ENCODE assay signal across 15 cellular contexts in the genomic region with DNA sequence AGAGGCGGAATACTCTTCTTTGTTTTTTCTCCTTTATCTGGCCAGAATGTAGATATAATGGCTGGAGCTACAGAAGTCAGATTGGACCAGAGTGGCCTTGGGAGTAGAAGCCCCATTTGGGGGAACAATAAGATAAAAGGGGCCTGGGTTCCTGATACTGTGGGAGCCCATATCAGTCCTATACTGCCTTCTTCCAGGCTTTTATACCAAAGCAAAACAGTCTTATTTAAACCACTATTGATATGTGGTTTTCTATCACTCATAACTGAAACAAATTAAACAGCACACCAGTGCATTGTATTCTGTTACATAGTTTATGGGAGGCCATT. TPM values are rescaled to one million over a fixed set of nuclear protein-coding genes. Genes with fewer than 3 reads are reported as not detected.
DNase-seq lines count a peak whose midpoint lies in the region; ATAC-seq and TF ChIP-seq lines count a peak whose summit lies in the region.
"Had no signal": no experiment of that assay in that cellular context is flagged by ENCODE, and none has a peak within 500 bp of the region (broad histone marks: within the 10 kb centered on the region; RNA-seq: fewer than 3 reads in every experiment).

No MANE protein-coding gene starts in this region.

- ATAC-seq in left cardiac atrium (no peak), psoas muscle (no peak), aorta (ENCODE audit: low FRiP score) (no peak), HG02981 (IDR thresholded peaks at IDR 0.05; ENCODE audit: unreplicated experiment) (no peak)
- ATAC-seq: activated CD8-positive, alpha-beta T cell treated with anti-CD3 and anti-CD28 coated beads, Interleukin-2, amount 10 ng/mL, durations not matched to agents 7 days and 5 days had no signal

- H3K36me3 ChIP-seq in left ventricle myocardium inferior (no peaks in the 10 kb centered on the region), psoas muscle (ENCODE audit: insufficient read depth in 1 of 2, low read depth in 1 of 2) (no peaks in the 10 kb centered on the region), aorta (ENCODE audit: control insufficient read depth in 1 of 2, insufficient read depth in 2 of 2, low read length in 1 of 2) (no peaks in the 10 kb centered on the region)

- TF ChIP-seq CTCF in left ventricle myocardium inferior (IDR thresholded peaks at IDR 0.05; ENCODE audit: borderline replicate concordance) (no peak), epithelial cell of proximal tubule (conservative IDR thresholded peaks at IDR 0.05; ENCODE audit: low read depth, low read length) (no peak), psoas muscle (IDR thresholded peaks at IDR 0.05) (no peak)

- H3K27ac ChIP-seq in left ventricle myocardium inferior (replicated peaks) = peak overlapping the region; percentile 89
- H3K27ac ChIP-seq in psoas muscle = peak overlapping the region; percentile 51
- H3K27ac ChIP-seq in aorta (ENCODE audit: low read depth in 1 of 2, low read length in 2 of 2) = peak overlapping the region; percentile 39 to 75

- intact Hi-C loops in left ventricle myocardium inferior (cut with micrococcal nuclease) = no loop called here
- intact Hi-C loops in left cardiac atrium (cut with DNase I) = no loop called here
- intact Hi-C loops in psoas muscle (cut with DNase I) = no loop called here
- intact Hi-C loops in aorta (cut with DNase I) = no loop called here

- WGBS in psoas muscle, 3 donors = 92 to 100% (median 97%) methylated on average over 1 of the region's 1 CpG
- 97 to 100% methylated on average over 1 of the region's 1 CpG for WGBS in aorta, 2 donors

- peaks cover 63% of the 10 kb centered on the region for H3K4me1 ChIP-seq in left ventricle myocardium inferior
- H3K4me1 ChIP-seq in psoas muscle = peaks cover 19% of the 10 kb centered on the region
- peaks cover 4 to 6% of the 10 kb centered on the region in 2 donors for H3K4me1 ChIP-seq in aorta (ENCODE audit: control insufficient read depth in 1 of 2, insufficient read depth in 2 of 2, low read length in 2 of 2)

- no peaks in the 10 kb centered on the region for H3K27me3 ChIP-seq in left ventricle myocardium inferior (ENCODE audit: low read depth)
- no peaks in the 10 kb centered on the region for H3K27me3 ChIP-seq in psoas muscle (ENCODE audit: insufficient read depth in 3 of 3, low read length in 2 of 3)
- H3K27me3 ChIP-seq in aorta (ENCODE audit: control insufficient read depth in 1 of 2, insufficient read depth in 2 of 2, low read length in 1 of 2) = no peaks in the 10 kb centered on the region

- DNase-seq in left ventricle myocardium inferior (no peak), left cardiac atrium (no peak), epithelial cell of proximal tubule (ENCODE audit: low read depth) (no peak), psoas muscle (no peak), aorta (no peak), NCI-H2196 treated with DMSO at 0.1 percent for 48 hours (lab: John Stamatoyannopoulos, UW; ENCODE audit: unreplicated experiment) (no peak)
- no peak for DNase-seq in NK-92 treated with Interleukin-12 subunit alpha and Interleukin-12 subunit beta, amount 100 ng/mL, for 24 hours (lab: John Stamatoyannopoulos, UW)
- DNase-seq: activated CD8-positive, alpha-beta T cell treated with anti-CD3 and anti-CD28 coated beads, Interleukin-2, amount 10 ng/mL, durations not matched to agents 7 days and 5 days; Caco-2; mesendoderm; NCI-H1694 treated with DMSO at 0.1 percent for 48 hours; posterior cingulate gyrus; substantia nigra had no signal

- no peaks in the 10 kb centered on the region for H3K9me3 ChIP-seq in left ventricle myocardium inferior (replicated peaks)
- no peaks in the 10 kb centered on the region for H3K9me3 ChIP-seq in psoas muscle
- H3K9me3 ChIP-seq in aorta (ENCODE audit: control insufficient read depth, low read length) = no peaks in the 10 kb centered on the region
- H3K9me3 ChIP-seq: Caco-2 had no signal

- H3K4me3 ChIP-seq in left ventricle myocardium inferior (no peak overlapping the region), epithelial cell of proximal tubule (ENCODE audit: low read depth, low read length) (peak overlapping the region; percentile 34), psoas muscle (no peak overlapping the region), aorta (ENCODE audit: low read length in 2 of 2) (no peak overlapping the region)

RNA-seq across cellular contexts. Expression of gene SPAAR, which starts 14.3 kb away (rescaled TPM):
- 6.5 TPM for total RNA-seq in left ventricle myocardium inferior
- 10 to 100 TPM in 1 of 2 donors, 1 to 10 TPM in 1; 7.6 to 13.1 TPM for total RNA-seq in left cardiac atrium
- total RNA-seq in epithelial cell of proximal tubule = 0.29 TPM in 1 of 2 replicates, not detected in the other
- total RNA-seq in psoas muscle = 1 to 10 TPM; 2.5 to 4.6 (median 4.0) TPM
- 1 to 10 TPM; 3.2 to 3.9 (median 3.6) TPM for polyA plus RNA-seq in psoas muscle
- total RNA-seq in aorta = 1 to 10 TPM; 4.0 to 4.5 TPM
- under 1 TPM in 1 of 2 donors, not detected in 1; 0.82 TPM for polyA plus RNA-seq in aorta
- total RNA-seq: activated CD8-positive, alpha-beta T cell treated with anti-CD3 and anti-CD28 coated beads, Interleukin-2, amount 10 ng/mL, durations not matched to agents 7 days and 5 days; Caco-2 had no signal

RNA-seq across cellular contexts. Expression of gene HRCT1, which starts 17.6 kb away (rescaled TPM):
- 6.2 TPM for total RNA-seq in left ventricle myocardium inferior
- 1 to 10 TPM; 4.6 to 9.3 TPM for total RNA-seq in left cardiac atrium
- total RNA-seq in epithelial cell of proximal tubule = 0.58 TPM in 1 of 2 replicates, not detected in the other
- total RNA-seq in psoas muscle = 1 to 10 TPM in 3 of 4 donors, under 1 TPM in 1; 0.95 to 4.9 (median 3.0) TPM
- polyA plus RNA-seq in psoas muscle = 1 to 10 TPM in 2 of 3 donors, under 1 TPM in 1; 0.59 to 5.4 (median 1.6) TPM
- total RNA-seq in aorta = 10 to 100 TPM; 14.2 to 23.1 TPM
- polyA plus RNA-seq in aorta = 10 to 100 TPM; 17.4 to 25.7 TPM
- total RNA-seq: activated CD8-positive, alpha-beta T cell treated with anti-CD3 and anti-CD28 coated beads, Interleukin-2, amount 10 ng/mL, durations not matched to agents 7 days and 5 days; Caco-2 had no signal

RNA-seq across cellular contexts. Expression of gene OR2S2, which starts 34.4 kb away (rescaled TPM):
- total RNA-seq in left ventricle myocardium inferior (not detected), left cardiac atrium (not detected), epithelial cell of proximal tubule (not detected in 2 replicates), psoas muscle (not detected), aorta (not detected)
- polyA plus RNA-seq in psoas muscle (not detected), aorta (not detected)
- total RNA-seq: activated CD8-positive, alpha-beta T cell treated with anti-CD3 and anti-CD28 coated beads, Interleukin-2, amount 10 ng/mL, durations not matched to agents 7 days and 5 days; Caco-2 had no signal
- polyA plus RNA-seq: esophagus had no signal

RNA-seq across cellular contexts. Expression of gene OR13J1, which starts 53.4 kb away (rescaled TPM):
- total RNA-seq in left ventricle myocardium inferior = not detected
- total RNA-seq in left cardiac atrium = not detected
- not detected in 2 replicates for total RNA-seq in epithelial cell of proximal tubule
- not detected for total RNA-seq in psoas muscle
- not detected for polyA plus RNA-seq in psoas muscle
- total RNA-seq in aorta = not detected
- not detected for polyA plus RNA-seq in aorta
- total RNA-seq: activated CD8-positive, alpha-beta T cell treated with anti-CD3 and anti-CD28 coated beads, Interleukin-2, amount 10 ng/mL, durations not matched to agents 7 days and 5 days; Caco-2 had no signal
- polyA plus RNA-seq: esophagus had no signal
